ENCODE assay signal across 11 cellular contexts in the genomic region with DNA sequence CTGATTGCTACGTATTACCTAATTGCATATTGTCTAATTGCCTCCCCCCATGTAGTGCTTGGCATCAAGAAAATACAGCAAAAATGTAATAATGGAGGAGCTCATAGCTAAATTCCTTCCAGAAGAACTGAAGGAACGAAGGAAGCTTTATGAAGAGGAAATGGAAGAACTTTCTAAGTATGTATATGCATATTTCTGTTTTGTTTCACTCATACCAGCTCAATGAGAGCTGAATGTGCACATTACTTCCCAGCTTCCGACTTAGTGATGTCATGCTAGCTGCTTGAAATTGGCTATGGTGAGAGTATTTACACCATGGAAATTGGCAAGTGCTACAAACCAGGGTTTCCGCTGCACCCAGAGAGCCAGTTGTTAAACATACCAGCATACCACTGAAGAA. TPM values are rescaled to one million over a fixed set of nuclear protein-coding genes. Genes with fewer than 3 reads are reported as not detected.
"Had no signal": no experiment of that assay in that cellular context is flagged by ENCODE, and none has a peak within 500 bp of the region (broad histone marks: within the 10 kb centered on the region; RNA-seq: fewer than 3 reads in every experiment).

No MANE protein-coding gene starts in this region.

- H2AFZ ChIP-seq: GM23338 had no signal

- ATAC-seq: GM23338, HCT116, HepG2 had no signal

- H3K27ac ChIP-seq: HL-60, KMS-11 had no signal

- H3K4me2 ChIP-seq: GM23338, KMS-11 had no signal

- DNase-seq: H9, HFFc6, KBM-7 had no signal

- H3K4me3 ChIP-seq: GM23338 had no signal

RNA-seq across cellular contexts. Expression of a gene that starts 34.7 kb away (rescaled TPM):
- total RNA-seq: HFFc6, HT1080 had no signal
- polyA plus RNA-seq: GM23338, H1, IgD-negative memory B cell had no signal
